Comparison of ENCODE assay signal across 8 cellular contexts in the genomic region with DNA sequence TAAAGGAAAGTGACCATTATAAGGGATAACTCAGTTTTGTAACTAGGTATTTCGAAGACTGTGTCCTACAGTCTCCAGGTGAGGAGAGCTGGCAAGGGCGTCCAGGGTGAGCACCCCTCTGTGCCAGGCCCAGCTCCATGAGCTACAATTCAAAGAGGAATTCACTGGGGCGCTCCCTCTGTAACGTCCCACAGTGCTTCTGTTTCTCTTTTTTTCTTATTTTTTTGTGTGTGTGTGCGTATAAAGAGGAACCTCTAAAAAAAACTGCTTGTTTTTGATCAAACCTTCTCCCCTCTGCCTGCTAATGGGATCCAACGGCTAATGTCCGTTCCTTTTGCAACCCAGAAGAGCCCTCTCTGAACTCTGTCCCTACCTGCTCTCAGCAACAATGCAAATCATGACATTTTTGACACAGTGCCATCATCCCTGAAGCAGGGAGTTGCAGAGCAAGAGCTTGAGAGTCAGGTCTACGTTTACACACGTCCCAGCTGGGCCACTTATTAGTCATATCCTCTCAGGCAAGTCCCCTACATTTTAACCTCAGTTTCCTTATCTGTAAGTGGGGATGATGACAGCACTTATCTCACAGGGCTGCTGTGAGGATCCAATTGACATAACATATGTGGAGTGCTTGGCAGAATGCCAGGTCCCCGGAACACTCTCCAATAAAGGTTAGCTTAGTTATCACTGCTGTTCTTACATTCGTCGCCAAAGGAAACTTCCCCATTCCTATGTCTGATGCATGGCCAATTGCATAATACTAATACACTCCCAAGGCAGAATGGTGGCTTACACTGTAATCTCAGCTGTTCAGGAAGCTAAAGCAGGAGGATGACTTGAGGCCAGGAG. TPM values are rescaled to one million over a fixed set of nuclear protein-coding genes. Genes with fewer than 3 reads are reported as not detected.
DNase-seq lines count a peak whose midpoint lies in the region; ATAC-seq and TF ChIP-seq lines count a peak whose summit lies in the region.

No MANE protein-coding gene starts in this region.

- intact Hi-C loops in CD14-positive monocyte (cut with micrococcal nuclease): no loop called here

- H3K27me3 ChIP-seq in osteoblast (ENCODE audit: insufficient read depth, low read length) (no peaks in the 10 kb centered on the region), H7 (ENCODE audit: control insufficient read depth, insufficient read depth, low read length) (no peaks in the 10 kb centered on the region)

- no peaks in the 10 kb centered on the region for H3K27me3 Mint-ChIP-seq in CD14-positive monocyte (ENCODE audit: low read depth in 3 of 3)

- H3K4me3 Mint-ChIP-seq in CD14-positive monocyte: peak overlapping the region; percentile 59 to 77

- ATAC-seq in GM18511 (IDR thresholded peaks at IDR 0.05; ENCODE audit: unreplicated experiment): no peak

- H3K4me1 Mint-ChIP-seq in CD14-positive monocyte: peaks cover 26% of the 10 kb centered on the region

- H3K36me3 Mint-ChIP-seq in CD14-positive monocyte: peaks cover 60 to 69% of the 10 kb centered on the region in 2 donors

- no peak overlapping the region for H2AFZ ChIP-seq in osteoblast (ENCODE audit: low read length)

- no peaks in the 10 kb centered on the region for H3K9me3 ChIP-seq in osteoblast (ENCODE audit: low read depth, low read length)

- H3K4me3 ChIP-seq in epithelial cell of proximal tubule (ENCODE audit: low read depth, low read length) (no peak overlapping the region), osteoblast (ENCODE audit: insufficient read depth, low read length) (no peak overlapping the region), H7 (ENCODE audit: insufficient read depth, low read depth, low read length) (no peak overlapping the region)

- peaks cover 63% of the 10 kb centered on the region for H3K36me3 ChIP-seq in osteoblast (ENCODE audit: insufficient read depth, low read length)
- peaks cover 12% of the 10 kb centered on the region for H3K36me3 ChIP-seq in H7 (replicated peaks; ENCODE audit: control insufficient read depth, insufficient read depth, low read length)

- TF ChIP-seq CTCF in CD14-positive monocyte (IDR thresholded peaks at IDR 0.05) (no peak), GM20000 (IDR thresholded peaks at IDR 0.05; ENCODE audit: extremely low read depth, missing control alignments) (no peak), epithelial cell of proximal tubule (conservative IDR thresholded peaks at IDR 0.05; ENCODE audit: low read depth, low read length) (no peak), osteoblast (IDR thresholded peaks at IDR 0.05; ENCODE audit: extremely low read depth, low read depth, low read length) (no peak)

- peaks cover 18% of the 10 kb centered on the region for H3K4me1 ChIP-seq in osteoblast (ENCODE audit: insufficient read depth, low read length)

- H3K9me3 Mint-ChIP-seq in CD14-positive monocyte: no peaks in the 10 kb centered on the region

- H3K79me2 ChIP-seq in osteoblast (ENCODE audit: insufficient read depth, low read length): no peaks in the 10 kb centered on the region

- H3K27ac Mint-ChIP-seq in CD14-positive monocyte: peak overlapping the region; percentile 98 to 100 (median 99)

- DNase-seq in CD14-positive monocyte (ENCODE audit: low spot score) (peak; percentile 95), GM20000 (ENCODE audit: low spot score) (peak; percentile 76), M059J (ENCODE audit: low read depth) (peak; percentile 83), SKM-1 treated with dmso at 0.1 percent for 144 hours (lab: John Stamatoyannopoulos, UW; ENCODE audit: unreplicated experiment) (peak; percentile 77), epithelial cell of proximal tubule (ENCODE audit: low read depth) (peak; percentile 81), osteoblast (ENCODE audit: insufficient read length, low spot score, missing footprints) (no peak), H7 (no peak)

- peaks cover 13% of the 10 kb centered on the region for H4K20me1 ChIP-seq in osteoblast (ENCODE audit: insufficient read depth, low read length)

- peak overlapping the region; percentile 34 for H3K27ac ChIP-seq in osteoblast (ENCODE audit: low read depth, low read length)

- no peak overlapping the region for H3K4me2 ChIP-seq in osteoblast (ENCODE audit: insufficient read depth, low read length)

RNA-seq across cellular contexts. Expression of a gene that starts 16.9 kb away (rescaled TPM):
- polyA plus RNA-seq in CD14-positive monocyte: 10 to 100 TPM; 23.8 to 39.6 TPM
- total RNA-seq in M059J (2014; rRNA removed; shearing (Covaris generic)): 14.8 and 28.7 TPM in 2 replicates
- total RNA-seq in epithelial cell of proximal tubule (24.0 and 29.1 TPM in 2 replicates), osteoblast (21.0 and 28.3 TPM in 2 replicates)
- total RNA-seq in H7 (2014; rRNA removed; shearing (Covaris generic)): 26.7 and 27.2 TPM in 2 replicates

RNA-seq across cellular contexts. Expression of a gene that starts 54.0 kb away (rescaled TPM):
- polyA plus RNA-seq in CD14-positive monocyte: 100 to 1,000 TPM; 287 to 314 TPM
- total RNA-seq in M059J (2014; rRNA removed; shearing (Covaris generic)): 126 and 140 TPM in 2 replicates
- 72.5 and 173 TPM in 2 replicates for total RNA-seq in epithelial cell of proximal tubule
- 43.0 and 52.1 TPM in 2 replicates for total RNA-seq in osteoblast
- total RNA-seq in H7 (2014; rRNA removed; shearing (Covaris generic)): 108 and 170 TPM in 2 replicates

RNA-seq across cellular contexts. Expression of a gene that starts 54.4 kb away (rescaled TPM):
- polyA plus RNA-seq in CD14-positive monocyte: 10 to 100 TPM; 59.3 to 79.4 TPM
- 19.4 and 27.5 TPM in 2 replicates for total RNA-seq in M059J (2014; rRNA removed; shearing (Covaris generic))
- 24.8 and 27.3 TPM in 2 replicates for total RNA-seq in epithelial cell of proximal tubule
- total RNA-seq in osteoblast: 13.0 and 15.6 TPM in 2 replicates
- 35.6 and 38.5 TPM in 2 replicates for total RNA-seq in H7 (2014; rRNA removed; shearing (Covaris generic))

Comparison
In these comparisons a context has a peak if more than half of its experiments do, and no peak if none do; other contexts are left out.
1. DNase-seq: peak in CD14-positive monocyte (single experiment), GM20000 (single experiment), M059J (single experiment), SKM-1 treated with dmso at 0.1 percent for 144 hours (single experiment) and epithelial cell of proximal tubule (single experiment); none in osteoblast (single experiment) and H7 (single experiment).